ENCODE assay signal across 1 cellular context in the genomic region with DNA sequence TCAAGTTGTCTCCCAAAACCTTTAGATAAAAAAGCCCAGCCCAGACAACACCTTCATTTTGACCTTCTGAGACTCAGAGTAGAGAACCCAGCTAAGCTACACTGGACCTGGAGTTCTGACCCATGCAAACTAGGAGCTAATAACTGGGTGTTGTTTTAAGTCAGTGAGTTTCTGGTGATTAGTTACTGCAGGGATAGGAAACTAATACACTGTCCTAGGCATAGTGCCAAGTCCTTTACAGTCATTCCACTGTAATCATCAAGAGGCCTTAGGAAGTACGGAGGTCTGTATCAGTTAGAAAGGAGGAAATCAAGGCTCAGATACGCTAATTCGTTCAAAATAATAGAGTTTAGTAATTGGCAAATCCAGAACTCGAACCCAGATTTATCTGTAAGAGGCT.
TF ChIP-seq lines count a peak whose summit lies in the region.

No MANE protein-coding gene starts in this region.

TF ChIP-seq in IMR-90, 13 proteins besides CTCF, POLR2A, EP300 and RAD21:
- no peak for TF ChIP-seq MAFK (IDR thresholded peaks at IDR 0.05; ENCODE audit: low read depth, low read length)
- no peak for TF ChIP-seq USF2 (IDR thresholded peaks at IDR 0.05; ENCODE audit: low read depth, low read length)
- TF ChIP-seq ELK1 (IDR thresholded peaks at IDR 0.05; ENCODE audit: borderline replicate concordance, low read depth, low read length) = no peak
- TF ChIP-seq MXI1 (IDR thresholded peaks at IDR 0.05; ENCODE audit: borderline replicate concordance, low read depth, low read length) = no peak
- TF ChIP-seq FOS (IDR thresholded peaks at IDR 0.05; ENCODE audit: low read depth, low read length) = no peak
- no peak for TF ChIP-seq CHD1 (IDR thresholded peaks at IDR 0.05; ENCODE audit: low read depth, low read length)
- no peak for TF ChIP-seq RFX5 (IDR thresholded peaks at IDR 0.05; ENCODE audit: low read depth, low read length)
- TF ChIP-seq SMC3 (IDR thresholded peaks at IDR 0.05; ENCODE audit: low read depth, low read length) = no peak
- TF ChIP-seq MAZ (IDR thresholded peaks at IDR 0.05; ENCODE audit: borderline replicate concordance, low read depth, low read length) = no peak
- no peak for TF ChIP-seq BHLHE40 (IDR thresholded peaks at IDR 0.05; ENCODE audit: low read depth, low read length)
- TF ChIP-seq RCOR1 (IDR thresholded peaks at IDR 0.05; ENCODE audit: insufficient replicate concordance, low read length) = no peak
- no peak for TF ChIP-seq CEBPB (IDR thresholded peaks at IDR 0.05; ENCODE audit: low read depth, low read length)
- no peak for TF ChIP-seq NFE2L2 (IDR thresholded peaks at IDR 0.05; ENCODE audit: low read depth, low read length)
TF ChIP-seq in IMR-90: peak in this region for 0.
